9 cellular contexts compared by ENCODE assay signal in the genomic region with DNA sequence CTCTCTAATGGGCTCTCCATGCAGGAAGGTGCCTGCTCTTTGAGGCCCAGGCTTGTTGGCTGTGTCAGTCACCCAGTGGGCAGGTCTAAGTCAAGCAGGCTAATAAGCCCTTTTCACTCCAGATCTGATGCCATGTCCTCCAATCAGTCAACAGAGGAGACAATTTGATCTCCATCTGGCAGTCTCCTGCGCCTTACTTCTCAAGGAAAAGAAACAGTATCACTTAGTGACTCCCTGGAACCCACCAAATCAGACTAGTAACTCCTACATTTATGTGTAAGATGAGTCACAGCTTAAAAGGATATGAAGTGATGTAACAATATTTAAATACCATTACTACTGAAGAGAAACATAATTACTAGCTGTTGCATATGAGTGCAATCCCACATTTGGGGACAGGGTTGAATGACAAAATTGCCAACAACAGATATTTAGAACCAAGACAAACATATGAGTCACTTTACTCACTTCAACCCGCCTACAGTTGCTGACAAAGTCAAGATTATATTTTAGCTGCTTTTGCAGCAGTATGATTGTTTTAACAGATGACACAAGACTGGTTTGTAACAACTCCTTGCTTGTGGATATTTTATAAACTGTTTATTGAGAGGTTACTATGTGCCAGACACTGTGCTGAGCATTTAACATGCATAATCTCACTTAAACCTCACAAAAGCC.
DNase-seq lines count a peak whose midpoint lies in the region; ATAC-seq and TF ChIP-seq lines count a peak whose summit lies in the region.
"Had no signal": no experiment of that assay in that cellular context is flagged by ENCODE, and none has a peak within 500 bp of the region (broad histone marks: within the 10 kb centered on the region; RNA-seq: fewer than 3 reads in every experiment).

No MANE protein-coding gene starts in this region.

- DNase-seq in A172 (ENCODE audit: low spot score) (peak; percentile 48), EL (peak; percentile 42), Panc1 (ENCODE audit: low read depth, low spot score) (peak; percentile 46), fibroblast of villous mesenchyme (ENCODE audit: low read depth) (peak; percentile 64), NCI-H2029 (lab: John Stamatoyannopoulos, UW) (no peak), tibial artery (no peak)
- DNase-seq in T-helper 2 cell treated with Interferon-gamma antibody and Interleukin-4, amounts not matched to agents 5 μg/mL and 100 μg/mL, for 36 hours (ENCODE audit: low spot score), result no peak
- DNase-seq: amygdala had no signal

- no peaks in the 10 kb centered on the region for H3K36me3 Mint-ChIP-seq in T-helper 2 cell treated with Interferon-gamma antibody and Interleukin-4, amounts not matched to agents 5 μg/mL and 100 μg/mL, for 36 hours (ENCODE audit: low read depth)

- H3K27me3 ChIP-seq in Panc1 (ENCODE audit: control insufficient read depth, insufficient read depth, low read length) (no peaks in the 10 kb centered on the region), tibial artery (no peaks in the 10 kb centered on the region)

- H3K9me3 Mint-ChIP-seq in T-helper 2 cell treated with Interferon-gamma antibody and Interleukin-4, amounts not matched to agents 5 μg/mL and 100 μg/mL, for 36 hours, result no peaks in the 10 kb centered on the region

- H3K27ac ChIP-seq in Panc1 (ENCODE audit: low read length), result no peak overlapping the region
- H3K27ac ChIP-seq in tibial artery, result no peak overlapping the region

- H3K36me3 ChIP-seq in Panc1 (ENCODE audit: control insufficient read depth, insufficient read depth, low read length), result no peaks in the 10 kb centered on the region
- H3K36me3 ChIP-seq in tibial artery, result no peaks in the 10 kb centered on the region

- in situ Hi-C loops in Panc1 (cut with HindIII; ENCODE audit: low pct_unique_long_range_greater_than_20kb, low sequenced_read_pairs), result no loop called here

- ATAC-seq in Panc1 (peak; percentile 51; the same call in 1 of the 2 replicates), GM21526 (IDR thresholded peaks at IDR 0.05; ENCODE audit: low FRiP score, unreplicated experiment) (no peak)

- H3K9me3 ChIP-seq in Panc1 (ENCODE audit: control insufficient read depth, insufficient read depth, low read depth, low read length), result no peaks in the 10 kb centered on the region
- no peaks in the 10 kb centered on the region for H3K9me3 ChIP-seq in tibial artery

- H3K27me3 Mint-ChIP-seq in T-helper 2 cell treated with Interferon-gamma antibody and Interleukin-4, amounts not matched to agents 5 μg/mL and 100 μg/mL, for 36 hours (ENCODE audit: low read depth), result peaks cover 28% of the 10 kb centered on the region

- no peaks in the 10 kb centered on the region for H3K4me1 Mint-ChIP-seq in T-helper 2 cell treated with Interferon-gamma antibody and Interleukin-4, amounts not matched to agents 5 μg/mL and 100 μg/mL, for 36 hours (ENCODE audit: low read depth)

- intact Hi-C loops in Panc1 (cut with micrococcal nuclease; ENCODE audit: unreplicated experiment), result no loop called here
- intact Hi-C loops in tibial artery (cut with DNase I; ENCODE audit: low total_unique reads), result loop anchor here (10.0 kb wide), 1 partner anchor 65 kb away; no protein-coding TSS in a partner anchor

- H3K4me3 Mint-ChIP-seq in T-helper 2 cell treated with Interferon-gamma antibody and Interleukin-4, amounts not matched to agents 5 μg/mL and 100 μg/mL, for 36 hours, result no peak overlapping the region

- POLR2A ChIA-PET in Panc1 (lab: Charles Lee), result no interaction called here

- H3K4me3 ChIP-seq in Panc1 (ENCODE audit: low read depth in 2 of 2, low read length in 2 of 2), result no peak overlapping the region
- H3K4me3 ChIP-seq in fibroblast of villous mesenchyme (ENCODE audit: low read depth, low read length), result no peak overlapping the region
- no peak overlapping the region for H3K4me3 ChIP-seq in tibial artery

- H3K4me1 ChIP-seq in Panc1 (ENCODE audit: control insufficient read depth, insufficient read depth, low read length) (peaks cover 9% of the 10 kb centered on the region), tibial artery (peaks cover 0 to 5% (median 2%) of the 10 kb centered on the region in 4 donors)

- H3K27ac Mint-ChIP-seq in T-helper 2 cell treated with Interferon-gamma antibody and Interleukin-4, amounts not matched to agents 5 μg/mL and 100 μg/mL, for 36 hours, result no peak overlapping the region

- TF ChIP-seq CTCF in Panc1 (IDR thresholded peaks at IDR 0.05) (no peak), fibroblast of villous mesenchyme (IDR thresholded peaks at IDR 0.05; ENCODE audit: insufficient read depth, low read depth, low read length) (no peak), tibial artery (IDR thresholded peaks at IDR 0.05) (no peak)

- CTCF ChIA-PET in Panc1 (lab: Charles Lee), result no interaction called here

- BruUV-seq in Panc1 (replicated peaks; lab: Mats Ljungman, UMichigan), result no TSS peak

Comparison
In these comparisons a context has a peak if more than half of its experiments do, and no peak if none do; other contexts are left out.
1. DNase-seq: peak in A172 (single experiment), EL (single experiment), Panc1 (single experiment) and fibroblast of villous mesenchyme (single experiment); none in NCI-H2029 (single experiment), tibial artery (0 of 2) and T-helper 2 cell treated with Interferon-gamma antibody and Interleukin-4, amounts not matched to agents 5 μg/mL and 100 μg/mL, for 36 hours (single experiment).